16 cellular contexts compared by ENCODE assay signal in genomic region chr7:66815976-66816375, GRCh38.
A peak's percentile ranks its signal among the peaks of the same experiment; 100 is the strongest.
DNase-seq lines count a peak whose midpoint lies in the region; ATAC-seq and TF ChIP-seq lines count a peak whose summit lies in the region.
"Had no signal": no experiment of that assay in that cellular context is flagged by ENCODE, and none has a peak within 500 bp of the region (broad histone marks: within the 10 kb centered on the region; RNA-seq: fewer than 3 reads in every experiment).

No MANE protein-coding gene starts in this region.

- H3K4me1 Mint-ChIP-seq in activated CD8-positive, alpha-beta T cell treated with anti-CD3 and anti-CD28 coated beads for 36 hours (ENCODE audit: low read depth): peaks cover 2% of the 10 kb centered on the region
- H3K4me1 Mint-ChIP-seq in activated CD8-positive, alpha-beta T cell treated with anti-CD3 and anti-CD28 coated beads, Interleukin-2, amount 10 ng/mL, durations not matched to agents 7 days and 5 days (ENCODE audit: low read depth): no peaks in the 10 kb centered on the region
- peaks cover 18% of the 10 kb centered on the region for H3K4me1 Mint-ChIP-seq in stimulated activated memory B cell treated with anti-CD40 and anti-IgM and Interleukin-4, amounts not matched to agents 10 μg/mL and 1 μg/mL and 100 μg/mL, for 72 hours

- no peak overlapping the region for H3K27ac Mint-ChIP-seq in activated CD8-positive, alpha-beta T cell treated with anti-CD3 and anti-CD28 coated beads for 36 hours
- no peak overlapping the region for H3K27ac Mint-ChIP-seq in activated CD8-positive, alpha-beta T cell treated with anti-CD3 and anti-CD28 coated beads, Interleukin-2, amount 10 ng/mL, durations not matched to agents 7 days and 5 days
- no peak overlapping the region for H3K27ac Mint-ChIP-seq in stimulated activated memory B cell treated with anti-CD40 and anti-IgM and Interleukin-4, amounts not matched to agents 10 μg/mL and 1 μg/mL and 100 μg/mL, for 72 hours

- H3K4me3 Mint-ChIP-seq in activated CD8-positive, alpha-beta T cell treated with anti-CD3 and anti-CD28 coated beads for 36 hours: no peak overlapping the region
- no peak overlapping the region for H3K4me3 Mint-ChIP-seq in activated CD8-positive, alpha-beta T cell treated with anti-CD3 and anti-CD28 coated beads, Interleukin-2, amount 10 ng/mL, durations not matched to agents 7 days and 5 days
- no peak overlapping the region for H3K4me3 Mint-ChIP-seq in stimulated activated memory B cell treated with anti-CD40 and anti-IgM and Interleukin-4, amounts not matched to agents 10 μg/mL and 1 μg/mL and 100 μg/mL, for 72 hours

- no peaks in the 10 kb centered on the region for H3K27me3 Mint-ChIP-seq in activated CD8-positive, alpha-beta T cell treated with anti-CD3 and anti-CD28 coated beads for 36 hours
- H3K27me3 Mint-ChIP-seq in activated CD8-positive, alpha-beta T cell treated with anti-CD3 and anti-CD28 coated beads, Interleukin-2, amount 10 ng/mL, durations not matched to agents 7 days and 5 days (ENCODE audit: low read depth): no peaks in the 10 kb centered on the region
- H3K27me3 Mint-ChIP-seq in stimulated activated memory B cell treated with anti-CD40 and anti-IgM and Interleukin-4, amounts not matched to agents 10 μg/mL and 1 μg/mL and 100 μg/mL, for 72 hours: no peaks in the 10 kb centered on the region

- ATAC-seq in activated CD8-positive, alpha-beta T cell treated with anti-CD3 and anti-CD28 coated beads for 36 hours: peak; percentile 42
- no peak for ATAC-seq in activated CD8-positive, alpha-beta T cell treated with anti-CD3 and anti-CD28 coated beads, Interleukin-2, amount 10 ng/mL, durations not matched to agents 7 days and 5 days
- ATAC-seq in left lobe of liver: peak; percentile 13
- peak; percentile 39 for ATAC-seq in stimulated activated memory B cell treated with anti-CD40 and anti-IgM and Interleukin-4, amounts not matched to agents 10 μg/mL and 1 μg/mL and 100 μg/mL, for 72 hours

- H3K36me3 ChIP-seq in H7 (replicated peaks; ENCODE audit: control insufficient read depth, insufficient read depth, low read length): no peaks in the 10 kb centered on the region; the same call in 1 of the 2 replicates

- POLR2A ChIA-PET in activated CD8-positive, alpha-beta T cell treated with anti-CD3 and anti-CD28 coated beads for 36 hours (lab: Charles Lee): no interaction called here
- POLR2A ChIA-PET in activated CD8-positive, alpha-beta T cell treated with anti-CD3 and anti-CD28 coated beads, Interleukin-2, amount 10 ng/mL, durations not matched to agents 7 days and 5 days (lab: Charles Lee): no interaction called here

- intact Hi-C loops in activated CD8-positive, alpha-beta T cell treated with anti-CD3 and anti-CD28 coated beads for 36 hours (cut with micrococcal nuclease): no loop called here

- H3K9me3 Mint-ChIP-seq in activated CD8-positive, alpha-beta T cell treated with anti-CD3 and anti-CD28 coated beads for 36 hours: no peaks in the 10 kb centered on the region
- H3K9me3 Mint-ChIP-seq in activated CD8-positive, alpha-beta T cell treated with anti-CD3 and anti-CD28 coated beads, Interleukin-2, amount 10 ng/mL, durations not matched to agents 7 days and 5 days (ENCODE audit: insufficient read depth): no peaks in the 10 kb centered on the region
- H3K9me3 Mint-ChIP-seq in stimulated activated memory B cell treated with anti-CD40 and anti-IgM and Interleukin-4, amounts not matched to agents 10 μg/mL and 1 μg/mL and 100 μg/mL, for 72 hours: no peaks in the 10 kb centered on the region

- CTCF ChIA-PET in activated CD8-positive, alpha-beta T cell treated with anti-CD3 and anti-CD28 coated beads for 36 hours (lab: Charles Lee): interaction anchor here (1.8 kb wide), 1 partner anchor 10 kb away, joined by 5 read pairs; no protein-coding TSS in a partner anchor
- CTCF ChIA-PET in activated CD8-positive, alpha-beta T cell treated with anti-CD3 and anti-CD28 coated beads, Interleukin-2, amount 10 ng/mL, durations not matched to agents 7 days and 5 days (lab: Charles Lee): no interaction called here

- DNase-seq in activated CD8-positive, alpha-beta T cell treated with anti-CD3 and anti-CD28 coated beads for 36 hours: peak; percentile 30
- no peak for DNase-seq in activated CD8-positive, alpha-beta T cell treated with anti-CD3 and anti-CD28 coated beads, Interleukin-2, amount 10 ng/mL, durations not matched to agents 7 days and 5 days
- DNase-seq in H7: peak; percentile 52
- DNase-seq in left lobe of liver (ENCODE audit: low spot score): no peak
- DNase-seq in AG08396 (ENCODE audit: low spot score): no peak
- no peak for DNase-seq in NCI-H748 (lab: John Stamatoyannopoulos, UW; ENCODE audit: unreplicated experiment)
- DNase-seq: C1 segment of cervical spinal cord, GF-D8, GOT3, KBM-7, MV-4-11, NCI-H1417, NCI-H2029, NCI-H2171 treated with DMSO at 0.1 percent for 48 hours, NCI-H774 had no signal

- H3K36me3 Mint-ChIP-seq in activated CD8-positive, alpha-beta T cell treated with anti-CD3 and anti-CD28 coated beads for 36 hours (ENCODE audit: low read depth): peaks cover 4% of the 10 kb centered on the region
- peaks cover 2% of the 10 kb centered on the region for H3K36me3 Mint-ChIP-seq in activated CD8-positive, alpha-beta T cell treated with anti-CD3 and anti-CD28 coated beads, Interleukin-2, amount 10 ng/mL, durations not matched to agents 7 days and 5 days (ENCODE audit: low read depth)
- H3K36me3 Mint-ChIP-seq in stimulated activated memory B cell treated with anti-CD40 and anti-IgM and Interleukin-4, amounts not matched to agents 10 μg/mL and 1 μg/mL and 100 μg/mL, for 72 hours: peaks cover 20% of the 10 kb centered on the region

- TF ChIP-seq CTCF in activated CD8-positive, alpha-beta T cell treated with anti-CD3 and anti-CD28 coated beads for 36 hours (IDR thresholded peaks at IDR 0.05): no peak

- H3K4me3 ChIP-seq in H7 (ENCODE audit: insufficient read depth, low read depth, low read length): no peak overlapping the region

- no peaks in the 10 kb centered on the region for H3K27me3 ChIP-seq in H7 (ENCODE audit: control insufficient read depth, insufficient read depth, low read length)

Comparison
In these comparisons a context has a peak if more than half of its experiments do, and no peak if none do; other contexts are left out.
1. DNase-seq: peak in activated CD8-positive, alpha-beta T cell treated with anti-CD3 and anti-CD28 coated beads for 36 hours (single experiment) and H7 (single experiment); none in activated CD8-positive, alpha-beta T cell treated with anti-CD3 and anti-CD28 coated beads, Interleukin-2, amount 10 ng/mL, durations not matched to agents 7 days and 5 days (single experiment), left lobe of liver (single experiment), AG08396 (single experiment) and NCI-H748 (single experiment).